Comparison of ENCODE assay signal across 1 cellular context in genomic region chr12:57343703-57344378, GRCh38.
TF ChIP-seq lines count a peak whose summit lies in the region.

No MANE protein-coding gene starts in this region.

TF ChIP-seq in GM23338, 12 proteins besides CTCF, POLR2A, EP300 and RAD21 (continued from another document):
- TF ChIP-seq, protein P1, sequence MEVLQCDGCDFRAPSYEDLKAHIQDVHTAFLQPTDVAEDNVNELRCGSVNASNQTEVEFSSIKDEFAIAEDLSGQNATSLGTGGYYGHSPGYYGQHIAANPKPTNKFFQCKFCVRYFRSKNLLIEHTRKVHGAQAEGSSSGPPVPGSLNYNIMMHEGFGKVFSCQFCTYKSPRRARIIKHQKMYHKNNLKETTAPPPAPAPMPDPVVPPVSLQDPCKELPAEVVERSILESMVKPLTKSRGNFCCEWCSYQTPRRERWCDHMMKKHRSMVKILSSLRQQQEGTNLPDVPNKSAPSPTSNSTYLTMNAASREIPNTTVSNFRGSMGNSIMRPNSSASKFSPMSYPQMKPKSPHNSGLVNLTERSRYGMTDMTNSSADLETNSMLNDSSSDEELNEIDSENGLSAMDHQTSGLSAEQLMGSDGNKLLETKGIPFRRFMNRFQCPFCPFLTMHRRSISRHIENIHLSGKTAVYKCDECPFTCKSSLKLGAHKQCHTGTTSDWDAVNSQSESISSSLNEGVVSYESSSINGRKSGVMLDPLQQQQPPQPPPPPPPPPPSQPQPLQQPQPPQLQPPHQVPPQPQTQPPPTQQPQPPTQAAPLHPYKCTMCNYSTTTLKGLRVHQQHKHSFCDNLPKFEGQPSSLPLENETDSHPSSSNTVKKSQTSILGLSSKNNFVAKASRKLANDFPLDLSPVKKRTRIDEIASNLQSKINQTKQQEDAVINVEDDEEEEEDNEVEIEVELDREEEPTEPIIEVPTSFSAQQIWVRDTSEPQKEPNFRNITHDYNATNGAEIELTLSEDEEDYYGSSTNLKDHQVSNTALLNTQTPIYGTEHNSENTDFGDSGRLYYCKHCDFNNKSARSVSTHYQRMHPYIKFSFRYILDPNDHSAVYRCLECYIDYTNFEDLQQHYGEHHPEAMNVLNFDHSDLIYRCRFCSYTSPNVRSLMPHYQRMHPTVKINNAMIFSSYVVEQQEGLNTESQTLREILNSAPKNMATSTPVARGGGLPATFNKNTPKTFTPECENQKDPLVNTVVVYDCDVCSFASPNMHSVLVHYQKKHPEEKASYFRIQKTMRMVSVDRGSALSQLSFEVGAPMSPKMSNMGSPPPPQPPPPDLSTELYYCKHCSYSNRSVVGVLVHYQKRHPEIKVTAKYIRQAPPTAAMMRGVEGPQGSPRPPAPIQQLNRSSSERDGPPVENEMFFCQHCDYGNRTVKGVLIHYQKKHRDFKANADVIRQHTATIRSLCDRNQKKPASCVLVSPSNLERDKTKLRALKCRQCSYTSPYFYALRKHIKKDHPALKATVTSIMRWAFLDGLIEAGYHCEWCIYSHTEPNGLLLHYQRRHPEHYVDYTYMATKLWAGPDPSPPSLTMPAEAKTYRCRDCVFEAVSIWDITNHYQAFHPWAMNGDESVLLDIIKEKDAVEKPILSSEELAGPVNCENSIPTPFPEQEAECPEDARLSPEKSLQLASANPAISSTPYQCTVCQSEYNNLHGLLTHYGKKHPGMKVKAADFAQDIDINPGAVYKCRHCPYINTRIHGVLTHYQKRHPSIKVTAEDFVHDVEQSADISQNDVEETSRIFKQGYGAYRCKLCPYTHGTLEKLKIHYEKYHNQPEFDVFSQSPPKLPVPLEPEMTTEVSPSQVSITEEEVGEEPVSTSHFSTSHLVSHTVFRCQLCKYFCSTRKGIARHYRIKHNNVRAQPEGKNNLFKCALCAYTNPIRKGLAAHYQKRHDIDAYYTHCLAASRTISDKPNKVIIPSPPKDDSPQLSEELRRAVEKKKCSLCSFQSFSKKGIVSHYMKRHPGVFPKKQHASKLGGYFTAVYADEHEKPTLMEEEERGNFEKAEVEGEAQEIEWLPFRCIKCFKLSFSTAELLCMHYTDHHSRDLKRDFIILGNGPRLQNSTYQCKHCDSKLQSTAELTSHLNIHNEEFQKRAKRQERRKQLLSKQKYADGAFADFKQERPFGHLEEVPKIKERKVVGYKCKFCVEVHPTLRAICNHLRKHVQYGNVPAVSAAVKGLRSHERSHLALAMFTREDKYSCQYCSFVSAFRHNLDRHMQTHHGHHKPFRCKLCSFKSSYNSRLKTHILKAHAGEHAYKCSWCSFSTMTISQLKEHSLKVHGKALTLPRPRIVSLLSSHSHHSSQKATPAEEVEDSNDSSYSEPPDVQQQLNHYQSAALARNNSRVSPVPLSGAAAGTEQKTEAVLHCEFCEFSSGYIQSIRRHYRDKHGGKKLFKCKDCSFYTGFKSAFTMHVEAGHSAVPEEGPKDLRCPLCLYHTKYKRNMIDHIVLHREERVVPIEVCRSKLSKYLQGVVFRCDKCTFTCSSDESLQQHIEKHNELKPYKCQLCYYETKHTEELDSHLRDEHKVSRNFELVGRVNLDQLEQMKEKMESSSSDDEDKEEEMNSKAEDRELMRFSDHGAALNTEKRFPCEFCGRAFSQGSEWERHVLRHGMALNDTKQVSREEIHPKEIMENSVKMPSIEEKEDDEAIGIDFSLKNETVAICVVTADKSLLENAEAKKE (CRISPR knock-in tag; IDR thresholded peaks at IDR 0.05), result no peak
- TF ChIP-seq NANOG (IDR thresholded peaks at IDR 0.05; ENCODE audit: borderline replicate concordance) (no peak), ZNF114 (CRISPR knock-in tag; IDR thresholded peaks at IDR 0.05) (no peak), REST (IDR thresholded peaks at IDR 0.05; ENCODE audit: unreplicated experiment) (no peak), EZH2 (IDR thresholded peaks at IDR 0.05; ENCODE audit: low read depth, unreplicated experiment) (no peak)
